Comparison of ENCODE assay signal across 23 cellular contexts in the genomic region with DNA sequence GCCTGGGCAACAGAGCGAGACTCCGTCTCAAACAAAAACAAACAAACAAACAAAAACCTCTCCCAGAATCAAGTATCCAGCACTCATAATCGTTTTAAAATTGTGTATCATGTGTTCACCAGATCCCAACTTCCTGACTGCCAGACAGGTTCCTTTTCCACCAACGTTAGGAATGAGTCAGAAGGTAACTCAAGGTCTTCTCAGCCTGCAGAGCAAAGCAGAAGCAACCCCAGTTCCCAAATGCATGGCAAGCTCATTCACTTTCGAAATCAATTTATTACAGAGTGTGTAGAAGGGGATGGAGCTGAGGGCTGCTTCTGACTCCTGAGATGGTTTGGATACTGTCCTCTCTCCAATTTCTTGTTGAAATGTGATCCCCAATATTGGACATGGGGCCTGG.
A peak's percentile ranks its signal among the peaks of the same experiment; 100 is the strongest.
DNase-seq lines count a peak whose midpoint lies in the region; FAIRE-seq and TF ChIP-seq lines count a peak whose summit lies in the region.
"Had no signal": no experiment of that assay in that cellular context is flagged by ENCODE, and none has a peak within 500 bp of the region (broad histone marks: within the 10 kb centered on the region; RNA-seq: fewer than 3 reads in every experiment).

No MANE protein-coding gene starts in this region.

- H3K4me3 ChIP-seq in GM06990 (replicated peaks; ENCODE audit: low read depth, low read length) (peak overlapping the region; percentile 22; the same call in 1 of the 2 replicates), bronchial epithelial cell (ENCODE audit: low read depth, low read length) (no peak overlapping the region)
- H3K4me3 ChIP-seq: skin epidermis, thoracic aorta had no signal

- H3K36me3 ChIP-seq in GM06990 (ENCODE audit: control insufficient read depth, insufficient read depth, low read length) (no peaks in the 10 kb centered on the region), bronchial epithelial cell (ENCODE audit: control insufficient read depth, insufficient read depth, low read length) (no peaks in the 10 kb centered on the region)
- H3K36me3 ChIP-seq: neutrophil, thoracic aorta had no signal

- H3K9me3 Mint-ChIP-seq in nephron progenitor cell (peaks cover 3% of the 10 kb centered on the region), immature natural killer cell (peaks cover 0 to 2% (median 0%) of the 10 kb centered on the region in 6 donors)
- H3K9me3 Mint-ChIP-seq: dendritic cell treated with granulocyte-macrophage colony-stimulating factor and Interleukin-4, amounts not matched to agents 40 ng/mL and 50 ng/mL, for 4 days had no signal

- TF ChIP-seq CTCF in GM06990 (IDR thresholded peaks at IDR 0.05; ENCODE audit: insufficient read depth, low read length, poor library complexity, severe bottlenecking) (no peak), bronchial epithelial cell (IDR thresholded peaks at IDR 0.05; ENCODE audit: insufficient read depth, low read length, severe bottlenecking) (no peak), nephron progenitor cell (IDR thresholded peaks at IDR 0.05) (no peak)

- H3K27me3 Mint-ChIP-seq in nephron progenitor cell (ENCODE audit: low read depth, poor library complexity) = peaks cover 5% of the 10 kb centered on the region
- peaks cover under 1 to 2% (median 2%) of the 10 kb centered on the region in 3 donors for H3K27me3 Mint-ChIP-seq in immature natural killer cell (ENCODE audit: low read depth in 3 of 3)
- H3K27me3 Mint-ChIP-seq: dendritic cell treated with granulocyte-macrophage colony-stimulating factor and Interleukin-4, amounts not matched to agents 40 ng/mL and 50 ng/mL, for 4 days had no signal

- DNase-seq in GM06990 (ENCODE audit: extremely low read depth, insufficient read length) (no peak), M059J (ENCODE audit: low read depth) (peak; percentile 84), bronchial epithelial cell (ENCODE audit: low read depth) (peak; percentile 10), nephron progenitor cell (no peak), GM19238 (ENCODE audit: insufficient read length, low spot score) (no peak), immature natural killer cell (no peak), ureter (ENCODE audit: low spot score) (no peak)
- no peak for DNase-seq in activated CD4-positive, alpha-beta T cell treated with anti-CD3 and anti-CD28 coated beads for 48 hours
- DNase-seq: activated effector memory CD4-positive, alpha-beta T cell treated with Interleukin-2 at 50 U/mL for 16 hours; anterior cingulate cortex; erythroblast; midbrain; NCI-H1417 treated with DMSO at 0.1 percent for 48 hours; NK-92 treated with Interleukin-12 subunit alpha and Interleukin-12 subunit beta, amount 100 ng/mL, for 24 hours; SHP77; stimulated activated CD4-positive, alpha-beta T cell treated with anti-CD3 and anti-CD28 coated beads, Interleukin-4, amount 100 ng/mL, for 4 hours; T-helper 17 cell had no signal

- H3K27ac Mint-ChIP-seq in nephron progenitor cell (peak overlapping the region; percentile 84), immature natural killer cell (no peak overlapping the region)
- H3K27ac Mint-ChIP-seq: dendritic cell treated with granulocyte-macrophage colony-stimulating factor and Interleukin-4, amounts not matched to agents 40 ng/mL and 50 ng/mL, for 4 days; T-helper 17 cell had no signal

- FAIRE-seq in bronchial epithelial cell (lab: Jason Lieb, UNC) = no peak
- FAIRE-seq: GM19239, keratinocyte had no signal

- H3K4me1 Mint-ChIP-seq in nephron progenitor cell (peaks cover 14% of the 10 kb centered on the region), immature natural killer cell (no peaks in the 10 kb centered on the region)

- no peaks in the 10 kb centered on the region for H3K36me3 Mint-ChIP-seq in nephron progenitor cell (ENCODE audit: low read depth)
- H3K36me3 Mint-ChIP-seq in immature natural killer cell = no peaks in the 10 kb centered on the region

- H3K27me3 ChIP-seq in GM06990 (replicated peaks; ENCODE audit: control insufficient read depth, insufficient read depth, low read length) (no peaks in the 10 kb centered on the region), bronchial epithelial cell (ENCODE audit: control insufficient read depth, insufficient read depth, low read length) (no peaks in the 10 kb centered on the region)
- H3K27me3 ChIP-seq: neutrophil had no signal

- H3K4me3 Mint-ChIP-seq in nephron progenitor cell = no peak overlapping the region
- H3K4me3 Mint-ChIP-seq in immature natural killer cell = no peak overlapping the region
- H3K4me3 Mint-ChIP-seq: dendritic cell treated with granulocyte-macrophage colony-stimulating factor and Interleukin-4, amounts not matched to agents 40 ng/mL and 50 ng/mL, for 4 days; T-helper 17 cell had no signal

Comparison
In these comparisons a context has a peak if more than half of its experiments do, and no peak if none do; other contexts are left out.
1. DNase-seq: peak in M059J (single experiment) and bronchial epithelial cell (single experiment); none in GM06990 (single experiment), nephron progenitor cell (single experiment), GM19238 (single experiment), immature natural killer cell (0 of 3), ureter (single experiment) and activated CD4-positive, alpha-beta T cell treated with anti-CD3 and anti-CD28 coated beads for 48 hours (single experiment).